Comparison of ENCODE assay signal across 9 cellular contexts in the genomic region with DNA sequence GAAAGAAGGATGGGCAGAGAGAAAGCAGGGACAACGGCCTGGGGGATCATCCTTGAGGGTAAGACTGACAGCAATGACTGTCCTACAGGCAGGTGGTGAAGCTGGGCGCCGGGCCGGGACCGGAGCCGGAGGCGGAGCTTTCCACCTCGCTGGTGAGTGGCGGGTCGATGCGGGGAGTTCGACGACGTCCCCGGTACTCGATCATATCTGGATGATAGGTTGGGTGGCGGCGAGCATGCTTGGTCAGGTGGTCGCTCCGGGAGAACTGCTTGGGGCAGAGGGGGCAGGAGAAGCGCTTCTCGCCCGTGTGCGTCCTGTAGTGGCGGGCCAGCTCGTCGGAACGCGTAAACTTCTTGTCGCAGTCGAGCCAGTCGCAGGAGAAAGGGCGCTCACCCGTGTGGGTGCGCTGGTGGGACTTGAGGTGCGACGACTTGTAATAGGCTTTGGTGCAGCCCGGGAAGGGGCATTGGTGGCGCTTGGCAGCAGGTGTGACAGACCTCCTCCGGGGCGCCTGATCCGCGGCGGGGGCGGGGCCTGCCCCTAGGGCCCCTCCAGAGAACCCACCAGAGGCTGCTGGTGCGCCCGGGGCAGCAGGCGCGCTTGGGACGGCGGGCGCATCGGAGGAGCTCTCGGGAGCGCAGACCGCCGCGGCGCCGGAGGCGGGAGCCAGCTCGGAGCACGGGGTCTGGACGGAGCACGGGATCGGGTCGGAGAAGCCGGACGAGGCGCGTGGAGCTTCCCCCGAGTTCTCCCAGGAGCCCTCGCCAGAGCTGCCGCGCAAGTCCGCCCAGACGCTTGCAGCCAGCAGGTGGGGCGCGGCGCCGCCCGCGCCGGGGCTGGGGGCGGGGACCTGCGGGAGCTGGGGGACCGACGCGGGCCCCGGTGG. TPM values are rescaled to one million over a fixed set of nuclear protein-coding genes. Genes with fewer than 3 reads are reported as not detected.
DNase-seq lines count a peak whose midpoint lies in the region; ATAC-seq, FAIRE-seq and TF ChIP-seq lines count a peak whose summit lies in the region.
"Had no signal": no experiment of that assay in that cellular context is flagged by ENCODE, and none has a peak within 500 bp of the region (broad histone marks: within the 10 kb centered on the region; RNA-seq: fewer than 3 reads in every experiment).

No MANE protein-coding gene starts in this region.

- no peak for FAIRE-seq in HTR-8/SVneo (lab: Jason Lieb, UNC)

- H3K4me3 ChIP-seq in Caco-2 (ENCODE audit: low read depth, low read length) (peak overlapping the region; percentile 71), esophagus (ENCODE audit: low read depth in 1 of 2, low read length in 2 of 2) (peak overlapping the region; percentile 48 to 58), neutrophil (ENCODE audit: low read depth in 1 of 2, low read length in 1 of 2) (peak overlapping the region; percentile 50 to 65)

- no TSS peak for BruUV-seq in Caco-2 (replicated peaks; lab: Mats Ljungman, UMichigan)

- H3K27ac Mint-ChIP-seq in Caco-2 (ENCODE audit: unreplicated experiment) = no peak overlapping the region
- H3K27ac Mint-ChIP-seq in WTC11 = no peak overlapping the region

- ATAC-seq in WTC11 (peak; percentile 69), HG03097 (IDR thresholded peaks at IDR 0.05; ENCODE audit: low FRiP score, unreplicated experiment) (no peak)

- H3K4me1 ChIP-seq in Caco-2 (peaks cover 5% of the 10 kb centered on the region; the same call in 1 of the 2 replicates), esophagus (ENCODE audit: control insufficient read depth in 2 of 2, insufficient read depth in 2 of 2, low read length in 1 of 2) (no peaks in the 10 kb centered on the region), neutrophil (ENCODE audit: control insufficient read depth in 1 of 2, insufficient read depth in 1 of 2, low read depth in 1 of 2, low read length in 1 of 2) (peaks cover 11 to 14% of the 10 kb centered on the region in 2 experiments)

- peaks cover 28% of the 10 kb centered on the region for H3K27me3 Mint-ChIP-seq in Caco-2 (ENCODE audit: insufficient read depth, unreplicated experiment)
- peaks cover 93% of the 10 kb centered on the region for H3K27me3 Mint-ChIP-seq in WTC11 (ENCODE audit: low read depth)

- no peaks in the 10 kb centered on the region for H3K36me3 Mint-ChIP-seq in Caco-2 (ENCODE audit: insufficient read depth, unreplicated experiment)
- no peaks in the 10 kb centered on the region for H3K36me3 Mint-ChIP-seq in WTC11

- no peaks in the 10 kb centered on the region for H3K9me3 ChIP-seq in Caco-2
- peaks cover 15 to 19% of the 10 kb centered on the region in 2 donors for H3K9me3 ChIP-seq in esophagus (ENCODE audit: control insufficient read depth in 2 of 2, insufficient read depth in 1 of 2, low read depth in 1 of 2, low read length in 1 of 2)
- H3K9me3 ChIP-seq in neutrophil = peaks cover 20% of the 10 kb centered on the region

- H3K4me1 Mint-ChIP-seq in Caco-2 (ENCODE audit: low read depth, unreplicated experiment) = no peaks in the 10 kb centered on the region
- peaks cover 11% of the 10 kb centered on the region for H3K4me1 Mint-ChIP-seq in WTC11

- H3K27ac ChIP-seq in esophagus (ENCODE audit: low read depth in 2 of 2, low read length in 1 of 2) (no peak overlapping the region), neutrophil (no peak overlapping the region)

- no peaks in the 10 kb centered on the region for H3K9me3 Mint-ChIP-seq in Caco-2 (ENCODE audit: unreplicated experiment)
- no peaks in the 10 kb centered on the region for H3K9me3 Mint-ChIP-seq in WTC11

- peak in 1 of 2 experiments; percentile 25 for TF ChIP-seq CTCF in Caco-2 (IDR thresholded peaks at IDR 0.05; ENCODE audit: insufficient read depth in 1 of 2, low read depth in 1 of 2, low read length in 1 of 2, severe bottlenecking in 1 of 2, unreplicated experiment in 1 of 2)
- no peak for TF ChIP-seq CTCF in WTC11 (IDR thresholded peaks at IDR 0.05)
- TF ChIP-seq CTCF in neutrophil (IDR thresholded peaks at IDR 0.05) = no peak

- 16 to 17% methylated on average over 62 to 90 of the region's 90 CpGs for WGBS in esophagus, 2 donors

- H3K27me3 ChIP-seq in Caco-2 (replicated peaks; ENCODE audit: control insufficient read depth, insufficient read depth, low read length) (0 out of 2 replicates have a peak, but pooled peaks cover 2% of the 10 kb centered on the region), esophagus (ENCODE audit: control insufficient read depth in 1 of 2, insufficient read depth in 2 of 2, low read length in 2 of 2) (peaks cover 4 to 35% of the 10 kb centered on the region in 2 donors), neutrophil (peaks cover 99% of the 10 kb centered on the region)

- POLR2A ChIA-PET in Caco-2 (lab: Charles Lee) = interaction anchor here (0.6 kb wide), 1 partner anchor 24 kb away, joined by 4 read pairs; no protein-coding TSS in a partner anchor
- POLR2A ChIA-PET in WTC11 (lab: Charles Lee) = interaction anchor here (0.6 to 1.5 kb wide), 2 partner anchors 25 to 988 kb away, joined by 3 read pairs; no protein-coding TSS in a partner anchor

- DNase-seq in Caco-2 (peak; percentile 55 to 65), HTR-8/SVneo (ENCODE audit: insufficient read length, low spot score) (peak; percentile 11), WTC11 (ENCODE audit: low spot score) (peak; percentile 52), superior temporal gyrus (ENCODE audit: extremely low spot score) (no peak), NCI-H2196 treated with DMSO at 0.1 percent for 48 hours (lab: John Stamatoyannopoulos, UW; ENCODE audit: unreplicated experiment) (no peak)

- no peaks in the 10 kb centered on the region for H3K36me3 ChIP-seq in Caco-2 (ENCODE audit: control insufficient read depth, insufficient read depth, low read length)
- no peaks in the 10 kb centered on the region for H3K36me3 ChIP-seq in esophagus (ENCODE audit: control insufficient read depth in 2 of 2, insufficient read depth in 2 of 2, low read length in 1 of 2)
- H3K36me3 ChIP-seq in neutrophil = no peaks in the 10 kb centered on the region

- CTCF ChIA-PET in Caco-2 (lab: Charles Lee) = interaction anchor here (0.6 to 1.1 kb wide), 3 partner anchors 8 to 25 kb away, joined by 3 to 17 read pairs (median 3); no protein-coding TSS in a partner anchor
- CTCF ChIA-PET in WTC11 (lab: Charles Lee) = interaction anchor here (0.8 to 3.2 kb wide), 8 partner anchors 10 to 661 kb away, joined by 3 to 20 read pairs (median 4); a partner anchor contains a TSS

- H3K4me3 Mint-ChIP-seq in Caco-2 (ENCODE audit: unreplicated experiment) = peak overlapping the region; percentile 72
- H3K4me3 Mint-ChIP-seq in WTC11 = peak overlapping the region; percentile 82

- intact Hi-C loops in Caco-2 (cut with micrococcal nuclease; ENCODE audit: unreplicated experiment) = loop anchor here (5.0 kb wide), 1 partner anchor 99 kb away; no protein-coding TSS in a partner anchor

TF ChIP-seq in WTC11, 78 proteins besides CTCF, POLR2A, EP300 and RAD21 (continues in another document):
- no peak for TF ChIP-seq NR1H2 (CRISPR knock-in tag; IDR thresholded peaks at IDR 0.05)
- TF ChIP-seq SP1 (CRISPR knock-in tag; conservative IDR thresholded peaks at IDR 0.05) = no peak; the same call in 1 of the 2 replicates
- no peak for TF ChIP-seq ZNF219 (CRISPR knock-in tag; IDR thresholded peaks at IDR 0.05; ENCODE audit: borderline replicate concordance)
- no peak for TF ChIP-seq ZNF121 (CRISPR knock-in tag; IDR thresholded peaks at IDR 0.05)
- TF ChIP-seq RORB (CRISPR knock-in tag; IDR thresholded peaks at IDR 0.05) = no peak
- TF ChIP-seq, protein P1, sequence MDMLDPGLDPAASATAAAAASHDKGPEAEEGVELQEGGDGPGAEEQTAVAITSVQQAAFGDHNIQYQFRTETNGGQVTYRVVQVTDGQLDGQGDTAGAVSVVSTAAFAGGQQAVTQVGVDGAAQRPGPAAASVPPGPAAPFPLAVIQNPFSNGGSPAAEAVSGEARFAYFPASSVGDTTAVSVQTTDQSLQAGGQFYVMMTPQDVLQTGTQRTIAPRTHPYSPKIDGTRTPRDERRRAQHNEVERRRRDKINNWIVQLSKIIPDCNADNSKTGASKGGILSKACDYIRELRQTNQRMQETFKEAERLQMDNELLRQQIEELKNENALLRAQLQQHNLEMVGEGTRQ (CRISPR knock-in tag; IDR thresholded peaks at IDR 0.05) = no peak
- TF ChIP-seq ZNF423 (CRISPR knock-in tag; IDR thresholded peaks at IDR 0.05) = no peak
- TF ChIP-seq, protein P2, sequence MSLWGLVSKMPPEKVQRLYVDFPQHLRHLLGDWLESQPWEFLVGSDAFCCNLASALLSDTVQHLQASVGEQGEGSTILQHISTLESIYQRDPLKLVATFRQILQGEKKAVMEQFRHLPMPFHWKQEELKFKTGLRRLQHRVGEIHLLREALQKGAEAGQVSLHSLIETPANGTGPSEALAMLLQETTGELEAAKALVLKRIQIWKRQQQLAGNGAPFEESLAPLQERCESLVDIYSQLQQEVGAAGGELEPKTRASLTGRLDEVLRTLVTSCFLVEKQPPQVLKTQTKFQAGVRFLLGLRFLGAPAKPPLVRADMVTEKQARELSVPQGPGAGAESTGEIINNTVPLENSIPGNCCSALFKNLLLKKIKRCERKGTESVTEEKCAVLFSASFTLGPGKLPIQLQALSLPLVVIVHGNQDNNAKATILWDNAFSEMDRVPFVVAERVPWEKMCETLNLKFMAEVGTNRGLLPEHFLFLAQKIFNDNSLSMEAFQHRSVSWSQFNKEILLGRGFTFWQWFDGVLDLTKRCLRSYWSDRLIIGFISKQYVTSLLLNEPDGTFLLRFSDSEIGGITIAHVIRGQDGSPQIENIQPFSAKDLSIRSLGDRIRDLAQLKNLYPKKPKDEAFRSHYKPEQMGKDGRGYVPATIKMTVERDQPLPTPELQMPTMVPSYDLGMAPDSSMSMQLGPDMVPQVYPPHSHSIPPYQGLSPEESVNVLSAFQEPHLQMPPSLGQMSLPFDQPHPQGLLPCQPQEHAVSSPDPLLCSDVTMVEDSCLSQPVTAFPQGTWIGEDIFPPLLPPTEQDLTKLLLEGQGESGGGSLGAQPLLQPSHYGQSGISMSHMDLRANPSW (CRISPR knock-in tag; conservative IDR thresholded peaks at IDR 0.05; ENCODE audit: low read depth) = no peak
- no peak for TF ChIP-seq IRF2 (CRISPR knock-in tag; IDR thresholded peaks at IDR 0.05; ENCODE audit: borderline replicate concordance, low read depth)
- peak; percentile 38; the same call in 1 of the 2 replicates for TF ChIP-seq TEAD1 (CRISPR knock-in tag; IDR thresholded peaks at IDR 0.05)
- TF ChIP-seq NFYB (CRISPR knock-in tag; conservative IDR thresholded peaks at IDR 0.05; ENCODE audit: low read depth) = no peak; the same call in 1 of the 2 replicates
- TF ChIP-seq TEAD4 (CRISPR knock-in tag; IDR thresholded peaks at IDR 0.05) = no peak
- TF ChIP-seq PRRX2 (CRISPR knock-in tag; IDR thresholded peaks at IDR 0.05) = no peak
- no peak for TF ChIP-seq SOX15 (CRISPR knock-in tag; IDR thresholded peaks at IDR 0.05)

RNA-seq across cellular contexts. Expression of a gene that starts 0.8 kb away (rescaled TPM):
- total RNA-seq in Caco-2 (2022) (0.14 TPM in 1 of 2 replicates, not detected in the other), WTC11 (2021) (not detected in 3 replicates)
- not detected for polyA plus RNA-seq in esophagus
- total RNA-seq: lung microvascular endothelial cell had no signal

RNA-seq across cellular contexts. Expression of a gene that starts 46.9 kb away (rescaled TPM):
- total RNA-seq in Caco-2 (2022) (not detected in 2 replicates), WTC11 (2021) (not detected in 3 replicates)
- polyA plus RNA-seq in esophagus = not detected
- total RNA-seq: lung microvascular endothelial cell had no signal

Comparison
In these comparisons a context has a peak if more than half of its experiments do, and no peak if none do; other contexts are left out.
1. DNase-seq: peak in Caco-2 (2 of 2), HTR-8/SVneo (single experiment) and WTC11 (single experiment); none in superior temporal gyrus (single experiment) and NCI-H2196 treated with DMSO at 0.1 percent for 48 hours (single experiment).
2. Peak in every context shown above with its lines, with median percentiles within 50 percentile points of each other: H3K4me3 ChIP-seq.